In the genomic region with DNA sequence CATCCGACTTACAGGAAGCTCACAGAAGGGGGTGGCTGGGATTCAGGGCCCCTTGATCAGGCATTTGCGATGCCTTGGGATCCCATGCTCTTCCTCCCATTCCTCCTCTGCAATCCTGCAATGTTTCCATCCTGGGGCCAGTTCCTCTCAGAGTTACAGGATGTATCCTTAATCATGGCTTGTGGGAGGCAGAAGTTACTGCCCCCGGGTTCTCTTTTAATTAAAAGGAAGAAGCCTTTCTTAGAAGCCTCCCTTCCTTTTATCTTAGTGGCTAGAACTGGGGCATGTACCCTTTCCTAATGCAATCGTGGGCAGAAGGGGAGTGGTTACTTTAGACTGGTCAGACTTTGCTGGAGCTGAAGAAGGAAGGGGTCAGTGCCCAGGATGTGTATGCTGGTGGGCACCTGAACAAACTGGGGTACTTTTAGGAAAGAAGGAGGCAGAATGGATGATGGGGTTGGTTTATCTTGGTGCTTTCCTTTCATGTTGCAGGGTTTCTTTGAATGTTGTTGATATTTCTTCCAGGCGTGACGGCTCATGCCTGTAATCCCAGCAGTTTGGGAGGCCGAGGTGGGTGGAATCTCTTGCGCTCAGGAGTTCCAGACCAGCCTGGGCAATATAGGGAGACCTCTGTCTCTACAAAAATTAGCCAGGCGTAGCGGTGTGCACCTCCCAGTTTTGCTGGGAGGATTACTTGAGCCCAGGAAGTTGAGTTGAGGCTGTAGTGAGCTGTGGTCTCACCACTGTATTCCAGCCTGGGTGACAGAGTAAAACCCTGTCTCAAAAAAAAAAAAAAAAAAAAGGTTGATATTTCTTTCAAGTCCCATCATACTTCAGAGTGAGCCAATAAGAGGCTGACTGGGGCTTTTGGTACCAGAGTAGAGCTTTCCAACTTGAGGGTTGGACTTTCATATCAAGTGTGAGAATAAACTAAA, we compare ENCODE assay signal across 1 cellular context.
TF ChIP-seq lines count a peak whose summit lies in the region.

No MANE protein-coding gene starts in this region.

TF ChIP-seq in HepG2, 621 proteins besides CTCF, POLR2A, EP300 and RAD21:
- TF ChIP-seq TCF7 (IDR thresholded peaks at IDR 0.05; ENCODE audit: low read depth) (no peak), TP53 (CRISPR knock-in tag; conservative IDR thresholded peaks at IDR 0.05) (no peak), RXRB (CRISPR knock-in tag; IDR thresholded peaks at IDR 0.05; ENCODE audit: borderline replicate concordance) (no peak), HNF4G (IDR thresholded peaks at IDR 0.05; ENCODE audit: borderline replicate concordance, low read depth, low read length) (no peak), HNF4G (CRISPR knock-in tag; IDR thresholded peaks at IDR 0.05; ENCODE audit: borderline replicate concordance, low read depth) (no peak)
- TF ChIP-seq, protein P1, sequence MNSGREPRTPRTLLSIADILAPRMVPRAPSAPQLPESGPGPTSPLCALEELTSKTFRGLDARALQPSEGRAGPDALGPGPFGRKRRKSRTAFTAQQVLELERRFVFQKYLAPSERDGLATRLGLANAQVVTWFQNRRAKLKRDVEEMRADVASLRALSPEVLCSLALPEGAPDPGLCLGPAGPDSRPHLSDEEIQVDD (CRISPR knock-in tag; IDR thresholded peaks at IDR 0.05; ENCODE audit: borderline replicate concordance) = no peak
- TF ChIP-seq, protein P2, sequence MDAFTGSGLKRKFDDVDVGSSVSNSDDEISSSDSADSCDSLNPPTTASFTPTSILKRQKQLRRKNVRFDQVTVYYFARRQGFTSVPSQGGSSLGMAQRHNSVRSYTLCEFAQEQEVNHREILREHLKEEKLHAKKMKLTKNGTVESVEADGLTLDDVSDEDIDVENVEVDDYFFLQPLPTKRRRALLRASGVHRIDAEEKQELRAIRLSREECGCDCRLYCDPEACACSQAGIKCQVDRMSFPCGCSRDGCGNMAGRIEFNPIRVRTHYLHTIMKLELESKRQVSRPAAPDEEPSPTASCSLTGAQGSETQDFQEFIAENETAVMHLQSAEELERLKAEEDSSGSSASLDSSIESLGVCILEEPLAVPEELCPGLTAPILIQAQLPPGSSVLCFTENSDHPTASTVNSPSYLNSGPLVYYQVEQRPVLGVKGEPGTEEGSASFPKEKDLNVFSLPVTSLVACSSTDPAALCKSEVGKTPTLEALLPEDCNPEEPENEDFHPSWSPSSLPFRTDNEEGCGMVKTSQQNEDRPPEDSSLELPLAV (CRISPR knock-in tag; conservative IDR thresholded peaks at IDR 0.05; ENCODE audit: low read depth) = no peak
